8 cellular contexts compared by ENCODE assay signal in genomic region chr2:96817882-96818281, GRCh38. TPM values are rescaled to one million over a fixed set of nuclear protein-coding genes. Genes with fewer than 3 reads are reported as not detected.
DNase-seq lines count a peak whose midpoint lies in the region; ATAC-seq lines count a peak whose summit lies in the region.

No MANE protein-coding gene starts in this region.

- H3K27ac ChIP-seq in BLaER1 treated with 17β-estradiol and CSF1 and Interleukin-3, amounts not matched to agents 10 nM and 100 nM: no peak overlapping the region
- H3K27ac ChIP-seq in Karpas-422 (ENCODE audit: low read length): no peak overlapping the region

- no peak overlapping the region for H3K27ac Mint-ChIP-seq in dendritic cell treated with granulocyte-macrophage colony-stimulating factor and Interleukin-4, amounts not matched to agents 40 ng/mL and 50 ng/mL, for 4 days

- intact Hi-C loops in dendritic cell treated with granulocyte-macrophage colony-stimulating factor and Interleukin-4, amounts not matched to agents 40 ng/mL and 50 ng/mL, for 4 days (cut with micrococcal nuclease): loop anchor here (5.0 kb wide), 1 partner anchor 56 kb away; the partner anchor contains the start of gene CNNM4

- peaks cover 57% of the 10 kb centered on the region for H3K79me2 ChIP-seq in Karpas-422 (ENCODE audit: low read length)

- peaks cover 24 to 65% (median 62%) of the 10 kb centered on the region in 10 experiments for H3K4me1 ChIP-seq in BLaER1 treated with 17β-estradiol and CSF1 and Interleukin-3, amounts not matched to agents 10 nM and 100 nM
- H3K4me1 ChIP-seq in Karpas-422 (ENCODE audit: low read length) (peaks cover 44% of the 10 kb centered on the region), neuron (ENCODE audit: insufficient read depth, low read length) (peaks cover 27% of the 10 kb centered on the region)

- peaks cover 0 to 4% (median 0%) of the 10 kb centered on the region in 11 experiments; a peak in 3 of 22 replicates for H3K27me3 ChIP-seq in BLaER1 treated with 17β-estradiol and CSF1 and Interleukin-3, amounts not matched to agents 10 nM and 100 nM
- H3K27me3 ChIP-seq in Karpas-422 (ENCODE audit: low read length) (no peaks in the 10 kb centered on the region), neuron (ENCODE audit: insufficient read depth, low read length) (no peaks in the 10 kb centered on the region)

- peaks cover 50 to 65% (median 59%) of the 10 kb centered on the region in 11 experiments; a peak in 20 of 22 replicates for H4K20me1 ChIP-seq in BLaER1 treated with 17β-estradiol and CSF1 and Interleukin-3, amounts not matched to agents 10 nM and 100 nM
- peaks cover 13% of the 10 kb centered on the region; the same call in 1 of the 2 replicates for H4K20me1 ChIP-seq in Karpas-422 (ENCODE audit: insufficient read depth, low read depth, low read length)

- peaks cover 32% of the 10 kb centered on the region for H3K36me3 Mint-ChIP-seq in dendritic cell treated with granulocyte-macrophage colony-stimulating factor and Interleukin-4, amounts not matched to agents 40 ng/mL and 50 ng/mL, for 4 days (ENCODE audit: low read depth)

- H2AFZ ChIP-seq in Karpas-422 (ENCODE audit: low read length) (no peak overlapping the region), neuron (ENCODE audit: low read depth, low read length) (no peak overlapping the region)

- peak overlapping the region; percentile 69 for H3K4me3 Mint-ChIP-seq in dendritic cell treated with granulocyte-macrophage colony-stimulating factor and Interleukin-4, amounts not matched to agents 40 ng/mL and 50 ng/mL, for 4 days

- peak overlapping the region in 7 of 11 experiments; percentile 14 to 85 (median 82); a peak in 13 of 22 replicates for H3K9ac ChIP-seq in BLaER1 treated with 17β-estradiol and CSF1 and Interleukin-3, amounts not matched to agents 10 nM and 100 nM
- H3K9ac ChIP-seq in Karpas-422 (ENCODE audit: low read length): peak overlapping the region; percentile 86

- no peaks in the 10 kb centered on the region for H3K9me3 ChIP-seq in BLaER1 treated with 17β-estradiol and CSF1 and Interleukin-3, amounts not matched to agents 10 nM and 100 nM (replicated peaks in 1 of 11)
- H3K9me3 ChIP-seq in Karpas-422 (ENCODE audit: low read length) (no peaks in the 10 kb centered on the region), neuron (ENCODE audit: low read length) (no peaks in the 10 kb centered on the region)

- no peak for ATAC-seq in HG03521 (IDR thresholded peaks at IDR 0.05; ENCODE audit: unreplicated experiment)

- H3K4me3 ChIP-seq in BLaER1 treated with 17β-estradiol and CSF1 and Interleukin-3, amounts not matched to agents 10 nM and 100 nM: peak overlapping the region in 9 of 10 experiments; percentile 72 to 86 (median 79); a peak in 16 of 20 replicates
- H3K4me3 ChIP-seq in Karpas-422 (ENCODE audit: low read length): peak overlapping the region; percentile 73
- peak overlapping the region; percentile 52 for H3K4me3 ChIP-seq in neuron (ENCODE audit: low read length)

- peak overlapping the region; percentile 97 to 100 (median 100) for H3K4me2 ChIP-seq in BLaER1 treated with 17β-estradiol and CSF1 and Interleukin-3, amounts not matched to agents 10 nM and 100 nM
- peak overlapping the region; percentile 84 for H3K4me2 ChIP-seq in Karpas-422 (ENCODE audit: low read depth, low read length, poor library complexity, severe bottlenecking)

- H3K36me3 ChIP-seq in BLaER1 treated with 17β-estradiol and CSF1 and Interleukin-3, amounts not matched to agents 10 nM and 100 nM: peaks cover 0 to 25% (median 6%) of the 10 kb centered on the region in 11 experiments; a peak in 9 of 22 replicates
- 0 out of 2 replicates have a peak, but pooled peaks cover 4% of the 10 kb centered on the region for H3K36me3 ChIP-seq in Karpas-422 (ENCODE audit: insufficient read depth, low read length)
- peaks cover 6% of the 10 kb centered on the region for H3K36me3 ChIP-seq in neuron (ENCODE audit: insufficient read depth, low read length)

- no peaks in the 10 kb centered on the region for H3K9me3 Mint-ChIP-seq in dendritic cell treated with granulocyte-macrophage colony-stimulating factor and Interleukin-4, amounts not matched to agents 40 ng/mL and 50 ng/mL, for 4 days

- peaks cover 50% of the 10 kb centered on the region for H3K4me1 Mint-ChIP-seq in dendritic cell treated with granulocyte-macrophage colony-stimulating factor and Interleukin-4, amounts not matched to agents 40 ng/mL and 50 ng/mL, for 4 days (ENCODE audit: low read depth)

- DNase-seq in Karpas-422 (no peak), NCI-H2107 treated with DMSO at 0.1 percent for 48 hours (lab: John Stamatoyannopoulos, UW; ENCODE audit: unreplicated experiment) (no peak), GM19240 (ENCODE audit: insufficient read length, low spot score) (no peak), UCSD-AML1 (lab: John Stamatoyannopoulos, UW; ENCODE audit: unreplicated experiment) (no peak)

- peaks cover 4% of the 10 kb centered on the region for H3K27me3 Mint-ChIP-seq in dendritic cell treated with granulocyte-macrophage colony-stimulating factor and Interleukin-4, amounts not matched to agents 40 ng/mL and 50 ng/mL, for 4 days

- H3K9me2 ChIP-seq in Karpas-422 (replicated peaks; ENCODE audit: insufficient read depth, low read length): no peaks in the 10 kb centered on the region

RNA-seq across cellular contexts. Expression of gene CNNM3, which starts 1.8 kb away (rescaled TPM):
- total RNA-seq in Karpas-422 (2014; rRNA removed; shearing (Covaris generic); ENCODE audit: low replicate concordance): 7.0 and 7.9 TPM in 2 replicates

RNA-seq across cellular contexts. Expression of gene ANKRD23, which starts 25.9 kb away (rescaled TPM):
- total RNA-seq in Karpas-422 (2014; rRNA removed; shearing (Covaris generic); ENCODE audit: low replicate concordance): 1.6 and 9.8 TPM in 2 replicates

RNA-seq across cellular contexts. Expression of gene ANKRD39, which starts 39.9 kb away (rescaled TPM):
- total RNA-seq in Karpas-422 (2014; rRNA removed; shearing (Covaris generic); ENCODE audit: low replicate concordance): 11.1 and 12.5 TPM in 2 replicates

RNA-seq across cellular contexts. Expression of gene SEMA4C, which starts 52.0 kb away (rescaled TPM):
- 2.5 and 6.3 TPM in 2 replicates for total RNA-seq in Karpas-422 (2014; rRNA removed; shearing (Covaris generic); ENCODE audit: low replicate concordance)

RNA-seq across cellular contexts. Expression of gene CNNM4, which starts 57.2 kb away (rescaled TPM):
- total RNA-seq in Karpas-422 (2014; rRNA removed; shearing (Covaris generic); ENCODE audit: low replicate concordance): 5.6 and 6.4 TPM in 2 replicates
